ENCODE assay signal across 11 cellular contexts in the genomic region with DNA sequence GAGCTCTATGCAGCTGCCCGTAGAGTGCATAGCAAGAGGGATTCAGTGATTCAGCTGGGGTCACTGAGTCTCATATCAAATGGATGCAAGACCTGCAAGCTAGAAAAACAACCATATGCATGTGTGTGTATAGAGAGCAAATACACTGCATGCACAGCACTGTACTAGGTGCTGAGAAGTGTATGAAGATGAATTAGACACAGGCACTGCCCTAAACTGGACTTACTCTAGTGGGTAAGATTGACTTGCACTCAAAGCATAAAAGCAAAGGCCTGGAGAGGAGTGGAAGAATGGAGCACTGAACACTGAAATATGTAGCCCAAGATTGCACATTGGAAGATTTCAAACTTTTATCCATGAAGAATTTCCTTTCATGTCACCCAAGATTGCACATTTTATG. TPM values are rescaled to one million over a fixed set of nuclear protein-coding genes. Genes with fewer than 3 reads are reported as not detected.
DNase-seq lines count a peak whose midpoint lies in the region; ATAC-seq and TF ChIP-seq lines count a peak whose summit lies in the region.
"Had no signal": no experiment of that assay in that cellular context is flagged by ENCODE, and none has a peak within 500 bp of the region (broad histone marks: within the 10 kb centered on the region; RNA-seq: fewer than 3 reads in every experiment).

No MANE protein-coding gene starts in this region.

- peak overlapping the region; percentile 90 for H3K4me3 ChIP-seq in right cardiac atrium (ENCODE audit: low read length)

- no peak overlapping the region for H2AK5ac ChIP-seq in H9 (ENCODE audit: insufficient read length, low read length)

- H3K4ac ChIP-seq in H9 (ENCODE audit: low read depth, low read length): no peak overlapping the region

- no peak overlapping the region for H4K5ac ChIP-seq in H9 (ENCODE audit: insufficient read length, low read depth, low read length)

- H3K9ac ChIP-seq in H9 (ENCODE audit: extremely low read depth, insufficient read length, low read length): no peak overlapping the region

- H3K18ac ChIP-seq in H9 (ENCODE audit: insufficient read length, low read depth, low read length): no peak overlapping the region

- POLR2A ChIA-PET in naive thymus-derived CD8-positive, alpha-beta T cell (lab: Charles Lee): interaction anchor here (1.3 kb wide), 1 partner anchor 49 kb away, joined by 3 read pairs; no protein-coding TSS in a partner anchor

- 53% methylated on average over 1 of the region's 1 CpG for WGBS in right cardiac atrium
- no CpG with 5 or more reads among the region's 1 CpG for WGBS in H9 (ENCODE audit: extremely low coverage, insufficient read length, low lambda C conversion rate)

- no peak for DNase-seq in right cardiac atrium
- no peak for DNase-seq in left cardiac atrium
- no peak for DNase-seq in activated naive CD8-positive, alpha-beta T cell treated with anti-CD3 and anti-CD28 coated beads, Interleukin-2, amount 50 U/mL, for 24 hours
- no peak for DNase-seq in naive thymus-derived CD8-positive, alpha-beta T cell
- no peak for DNase-seq in anterior cingulate cortex (lab: John Stamatoyannopoulos, UW)
- no peak for DNase-seq in H9
- DNase-seq in NCI-H128 (lab: John Stamatoyannopoulos, UW; ENCODE audit: unreplicated experiment): no peak
- DNase-seq: C1 segment of cervical spinal cord, NCI-H1048, NCI-H774 had no signal

- H2BK20ac ChIP-seq in H9 (ENCODE audit: low read depth, low read length, poor library complexity, severe bottlenecking): no peak overlapping the region

- H3K36me3 Mint-ChIP-seq in activated naive CD8-positive, alpha-beta T cell treated with anti-CD3 and anti-CD28 coated beads, Interleukin-2, amount 50 U/mL, for 24 hours (ENCODE audit: low read depth): no peaks in the 10 kb centered on the region
- H3K36me3 Mint-ChIP-seq in naive thymus-derived CD8-positive, alpha-beta T cell: peaks cover 0 to 26% (median 21%) of the 10 kb centered on the region in 3 donors
- no peaks in the 10 kb centered on the region; a peak in 1 of 7 replicates for H3K36me3 Mint-ChIP-seq in H9 (ENCODE audit: insufficient read depth in 1 of 3, low read depth in 3 of 3)

- H3K4me1 ChIP-seq in right cardiac atrium (ENCODE audit: control insufficient read depth, insufficient read depth, low read length): no peaks in the 10 kb centered on the region
- no peaks in the 10 kb centered on the region for H3K4me1 ChIP-seq in H9 (ENCODE audit: insufficient read depth, low read length)

- no peak overlapping the region for H4K91ac ChIP-seq in H9 (ENCODE audit: insufficient read length, low read depth, low read length)

- H3K27ac Mint-ChIP-seq in activated naive CD8-positive, alpha-beta T cell treated with anti-CD3 and anti-CD28 coated beads, Interleukin-2, amount 50 U/mL, for 24 hours: peak overlapping the region; percentile 81
- peak overlapping the region in 8 of 10 donors; percentile 59 to 99 (median 87) for H3K27ac Mint-ChIP-seq in naive thymus-derived CD8-positive, alpha-beta T cell
- no peak overlapping the region for H3K27ac Mint-ChIP-seq in H9

- H2BK15ac ChIP-seq in H9 (ENCODE audit: low read depth, low read length): no peak overlapping the region

- H2AFZ ChIP-seq in H9 (ENCODE audit: low read length): no peak overlapping the region

- ATAC-seq in right cardiac atrium (no peak), left cardiac atrium (no peak), GM18907 (IDR thresholded peaks at IDR 0.05; ENCODE audit: unreplicated experiment) (no peak)
- ATAC-seq in activated naive CD8-positive, alpha-beta T cell treated with anti-CD3 and anti-CD28 coated beads, Interleukin-2, amount 50 U/mL, for 24 hours: no peak
- ATAC-seq in naive thymus-derived CD8-positive, alpha-beta T cell: peak in 1 of 2 donors; percentile 35

- H3T11ph ChIP-seq in H9 (ENCODE audit: low read length): no peak overlapping the region

- H4K20me1 ChIP-seq in H9 (ENCODE audit: control insufficient read depth, insufficient read depth, insufficient read length): no peaks in the 10 kb centered on the region

- H3K27me3 Mint-ChIP-seq in activated naive CD8-positive, alpha-beta T cell treated with anti-CD3 and anti-CD28 coated beads, Interleukin-2, amount 50 U/mL, for 24 hours: no peaks in the 10 kb centered on the region
- no peaks in the 10 kb centered on the region for H3K27me3 Mint-ChIP-seq in naive thymus-derived CD8-positive, alpha-beta T cell
- H3K27me3 Mint-ChIP-seq in H9 (ENCODE audit: low read depth): no peaks in the 10 kb centered on the region

- intact Hi-C loops in right cardiac atrium (cut with DNase I) (no loop called here), left cardiac atrium (cut with DNase I) (no loop called here)

- H3K23me2 ChIP-seq in H9 (ENCODE audit: insufficient read length, low read depth, low read length, poor library complexity, severe bottlenecking): no peaks in the 10 kb centered on the region

- no peak overlapping the region for H2BK120ac ChIP-seq in H9 (ENCODE audit: low read depth, low read length, poor library complexity, severe bottlenecking)

- H3K27me3 ChIP-seq in right cardiac atrium (ENCODE audit: control insufficient read depth, insufficient read depth): no peaks in the 10 kb centered on the region
- no peaks in the 10 kb centered on the region for H3K27me3 ChIP-seq in H9 (ENCODE audit: insufficient read depth, low read length)

- TF ChIP-seq CTCF in H9 (conservative IDR thresholded peaks at IDR 0.05): no peak

- no peak overlapping the region for H2BK5ac ChIP-seq in H9 (ENCODE audit: insufficient read length, low read length)

- no peak overlapping the region for H3K4me2 ChIP-seq in H9 (ENCODE audit: insufficient read depth, insufficient read length, low read length)

- H3K56ac ChIP-seq in H9 (ENCODE audit: insufficient read length, low read depth, low read length): no peak overlapping the region

- no peak overlapping the region for H3K14ac ChIP-seq in H9 (ENCODE audit: insufficient read depth, low read length)

- H3K23ac ChIP-seq in H9 (ENCODE audit: insufficient read length, low read depth, low read length): no peak overlapping the region

- no peak overlapping the region for H2BK12ac ChIP-seq in H9 (ENCODE audit: insufficient read length, low read depth, low read length)

- peak overlapping the region; percentile 73 for H3K4me3 Mint-ChIP-seq in activated naive CD8-positive, alpha-beta T cell treated with anti-CD3 and anti-CD28 coated beads, Interleukin-2, amount 50 U/mL, for 24 hours
- peak overlapping the region; percentile 77 to 97 (median 89) for H3K4me3 Mint-ChIP-seq in naive thymus-derived CD8-positive, alpha-beta T cell
- H3K4me3 Mint-ChIP-seq in H9: no peak overlapping the region

- no peaks in the 10 kb centered on the region for H3K79me1 ChIP-seq in H9 (ENCODE audit: insufficient read depth, low read depth, low read length, poor library complexity, severe bottlenecking)

- no peaks in the 10 kb centered on the region for H3K9me3 Mint-ChIP-seq in activated naive CD8-positive, alpha-beta T cell treated with anti-CD3 and anti-CD28 coated beads, Interleukin-2, amount 50 U/mL, for 24 hours
- H3K9me3 Mint-ChIP-seq in naive thymus-derived CD8-positive, alpha-beta T cell: peaks cover 0 to 21% (median 11%) of the 10 kb centered on the region in 9 donors
- H3K9me3 Mint-ChIP-seq in H9: peaks cover 5 to 11% of the 10 kb centered on the region in 2 experiments; a peak in 4 of 5 replicates

- peaks cover 24% of the 10 kb centered on the region for H3K4me1 Mint-ChIP-seq in activated naive CD8-positive, alpha-beta T cell treated with anti-CD3 and anti-CD28 coated beads, Interleukin-2, amount 50 U/mL, for 24 hours
- H3K4me1 Mint-ChIP-seq in naive thymus-derived CD8-positive, alpha-beta T cell: peaks cover 11 to 25% (median 21%) of the 10 kb centered on the region in 4 donors
- H3K4me1 Mint-ChIP-seq in H9: no peaks in the 10 kb centered on the region; a peak in 1 of 4 replicates

- H3K9me3 ChIP-seq in right cardiac atrium (ENCODE audit: control insufficient read depth, low read length) (no peaks in the 10 kb centered on the region), H9 (ENCODE audit: control insufficient read depth, low read depth, low read length) (no peaks in the 10 kb centered on the region)

- H3K27ac ChIP-seq in right cardiac atrium (ENCODE audit: low read length) (no peak overlapping the region), H9 (ENCODE audit: insufficient read length, low read depth, low read length) (no peak overlapping the region)

- H3K79me2 ChIP-seq in H9 (ENCODE audit: insufficient read depth, low read length): no peaks in the 10 kb centered on the region

- no peak overlapping the region for H4K8ac ChIP-seq in H9 (replicated peaks; ENCODE audit: insufficient read length, low read depth, low read length)

RNA-seq across cellular contexts. Expression of gene GBP1, which starts 5.5 kb away (rescaled TPM):
- total RNA-seq in right cardiac atrium (10 to 100 TPM in 2 of 4 donors, 1 to 10 TPM in 2; 6.4 to 11.6 (median 8.7) TPM), left cardiac atrium (10 to 100 TPM; 11.1 to 14.3 TPM), H9 (2021) (not detected in 2 replicates)
- 6.2 TPM for polyA plus RNA-seq in right cardiac atrium
- 10 to 100 TPM; 42.7 to 45.7 TPM for total RNA-seq in naive thymus-derived CD8-positive, alpha-beta T cell
- 10 to 100 TPM; 41.1 to 60.5 (median 44.7) TPM for polyA plus RNA-seq in naive thymus-derived CD8-positive, alpha-beta T cell

RNA-seq across cellular contexts. Expression of gene GBP3, which starts 47.8 kb away (rescaled TPM):
- total RNA-seq in right cardiac atrium: 10 to 100 TPM in 1 of 4 donors, 1 to 10 TPM in 3; 7.4 to 10.3 (median 8.3) TPM
- polyA plus RNA-seq in right cardiac atrium: 3.5 TPM
- 10 to 100 TPM in 1 of 2 donors, 1 to 10 TPM in 1; 8.2 to 11.1 TPM for total RNA-seq in left cardiac atrium
- total RNA-seq in naive thymus-derived CD8-positive, alpha-beta T cell: 10 to 100 TPM; 31.6 to 39.4 TPM
- 10 to 100 TPM in 1 of 3 donors, 1 to 10 TPM in 2; 7.7 to 10.4 (median 9.4) TPM for polyA plus RNA-seq in naive thymus-derived CD8-positive, alpha-beta T cell
- not detected in 2 replicates for total RNA-seq in H9 (2021)

RNA-seq across cellular contexts. Expression of gene GBP2, which starts 55.4 kb away (rescaled TPM):
- 10 to 100 TPM; 11.3 to 18.9 (median 14.0) TPM for total RNA-seq in right cardiac atrium
- polyA plus RNA-seq in right cardiac atrium: 22.9 TPM
- 10 to 100 TPM; 16.1 to 24.0 TPM for total RNA-seq in left cardiac atrium
- total RNA-seq in naive thymus-derived CD8-positive, alpha-beta T cell: 100 to 1,000 TPM; 151 to 164 TPM
- polyA plus RNA-seq in naive thymus-derived CD8-positive, alpha-beta T cell: 10 to 100 TPM; 86.0 to 98.3 (median 90.2) TPM
- total RNA-seq in H9 (2021): not detected in 2 replicates

Comparison
In these comparisons a context has a peak if more than half of its experiments do, and no peak if none do; other contexts are left out.
1. H3K27ac Mint-ChIP-seq: peak in activated naive CD8-positive, alpha-beta T cell treated with anti-CD3 and anti-CD28 coated beads, Interleukin-2, amount 50 U/mL, for 24 hours (single experiment) and naive thymus-derived CD8-positive, alpha-beta T cell (8 of 10); none in H9 (0 of 3).
2. H3K4me3 Mint-ChIP-seq: peak in activated naive CD8-positive, alpha-beta T cell treated with anti-CD3 and anti-CD28 coated beads, Interleukin-2, amount 50 U/mL, for 24 hours (single experiment) and naive thymus-derived CD8-positive, alpha-beta T cell (10 of 10); none in H9 (0 of 2).
3. RNA of gene GBP2, which starts 55.4 kb away (total RNA-seq): 151 to 164 TPM in naive thymus-derived CD8-positive, alpha-beta T cell, 16.1 to 24.0 TPM in left cardiac atrium and 11.3 to 18.9 TPM in right cardiac atrium; not detected in H9; every median in the first group is over 10 times any median in the second.